In the genomic region with DNA sequence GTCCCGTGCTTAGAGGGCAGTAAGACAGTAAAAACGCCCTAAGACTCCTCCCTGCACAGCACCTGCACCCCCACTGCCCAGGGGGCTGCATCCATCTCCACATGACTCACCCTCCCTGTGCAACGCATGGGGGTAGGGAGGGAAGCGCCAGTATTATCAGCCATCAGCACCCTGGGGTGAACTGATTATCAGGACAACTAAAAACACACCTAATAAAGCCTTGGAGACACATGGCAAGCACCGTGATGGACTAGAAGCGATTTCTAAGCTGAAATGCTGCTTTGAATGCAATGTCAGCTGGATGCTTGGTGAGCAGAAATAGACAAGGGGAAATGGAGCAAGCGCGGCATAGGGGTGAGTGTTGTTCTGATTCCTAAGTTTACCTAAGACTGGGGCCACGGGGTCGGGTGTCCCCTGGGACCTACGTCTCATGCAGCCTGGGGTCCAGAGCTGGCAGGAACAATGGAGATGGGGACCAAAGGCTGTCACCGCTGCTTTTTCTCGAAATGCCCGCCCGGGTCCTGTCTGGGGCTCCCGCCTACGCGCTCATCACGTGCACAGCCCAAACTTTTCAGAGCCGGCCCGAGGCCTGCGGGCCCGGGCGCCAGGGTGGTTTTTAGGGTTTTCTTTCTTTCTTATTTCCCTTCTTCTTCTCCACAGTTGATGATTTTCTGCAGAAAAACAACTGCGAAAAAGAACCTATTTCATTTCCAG, we compare ENCODE assay signal across 8 cellular contexts. TPM values are rescaled to one million over a fixed set of nuclear protein-coding genes. Genes with fewer than 3 reads are reported as not detected.
DNase-seq lines count a peak whose midpoint lies in the region; ATAC-seq and TF ChIP-seq lines count a peak whose summit lies in the region.

No MANE protein-coding gene starts in this region.

- peak overlapping the region; percentile 76 for H3K4me3 Mint-ChIP-seq in activated CD4-positive, alpha-beta memory T cell treated with anti-CD3 and anti-CD28 coated beads for 36 hours

- intact Hi-C loops in activated CD4-positive, alpha-beta memory T cell treated with anti-CD3 and anti-CD28 coated beads for 36 hours (cut with micrococcal nuclease): loop anchor here (1.0 to 5.0 kb wide), 5 partner anchors 17 to 1281 kb away; no protein-coding TSS in a partner anchor

- peak overlapping the region; percentile 97 for H3K27ac ChIP-seq in neutrophil

- H3K4me3 ChIP-seq in fibroblast of pulmonary artery (replicated peaks; ENCODE audit: low read depth, low read length) (peak overlapping the region; percentile 57), neutrophil (ENCODE audit: low read depth in 1 of 2, low read length in 1 of 2) (peak overlapping the region; percentile 70 to 87)

- CTCF ChIA-PET in activated CD4-positive, alpha-beta memory T cell treated with anti-CD3 and anti-CD28 coated beads for 36 hours (lab: Charles Lee): interaction anchor here (0.6 to 11.1 kb wide), 25 partner anchors 9 to 209 kb away, joined by 3 to 270 read pairs (median 5); no protein-coding TSS in a partner anchor

- TF ChIP-seq CTCF in GM20000 (IDR thresholded peaks at IDR 0.05; ENCODE audit: extremely low read depth, missing control alignments) (no peak), fibroblast of pulmonary artery (IDR thresholded peaks at IDR 0.05; ENCODE audit: low read length, missing control alignments) (no peak), neutrophil (IDR thresholded peaks at IDR 0.05) (no peak)

- H3K36me3 Mint-ChIP-seq in activated CD4-positive, alpha-beta memory T cell treated with anti-CD3 and anti-CD28 coated beads for 36 hours: peaks cover 39% of the 10 kb centered on the region

- H3K36me3 ChIP-seq in neutrophil: peaks cover 3% of the 10 kb centered on the region

- no peaks in the 10 kb centered on the region for H3K27me3 ChIP-seq in neutrophil

- DNase-seq in ELR (ENCODE audit: low read depth) (peak; percentile 73), GM20000 (ENCODE audit: low spot score) (peak; percentile 57), fibroblast of pulmonary artery (ENCODE audit: low read depth) (no peak), SHP77 treated with DMSO at 0.1 percent for 48 hours (lab: John Stamatoyannopoulos, UW) (no peak), HCEC 1CT (no peak)
- DNase-seq in activated CD4-positive, alpha-beta memory T cell treated with anti-CD3 and anti-CD28 coated beads for 36 hours: peak; percentile 48

- peaks cover 44 to 46% of the 10 kb centered on the region in 2 experiments for H3K4me1 ChIP-seq in neutrophil (ENCODE audit: control insufficient read depth in 1 of 2, insufficient read depth in 1 of 2, low read depth in 1 of 2, low read length in 1 of 2)

- peak; percentile 26 for ATAC-seq in HG03520 (IDR thresholded peaks at IDR 0.05; ENCODE audit: unreplicated experiment)

- H3K27me3 Mint-ChIP-seq in activated CD4-positive, alpha-beta memory T cell treated with anti-CD3 and anti-CD28 coated beads for 36 hours: no peaks in the 10 kb centered on the region

- H3K9me3 Mint-ChIP-seq in activated CD4-positive, alpha-beta memory T cell treated with anti-CD3 and anti-CD28 coated beads for 36 hours: no peaks in the 10 kb centered on the region

- peak overlapping the region; percentile 93 for H3K27ac Mint-ChIP-seq in activated CD4-positive, alpha-beta memory T cell treated with anti-CD3 and anti-CD28 coated beads for 36 hours

- peaks cover 39% of the 10 kb centered on the region for H3K4me1 Mint-ChIP-seq in activated CD4-positive, alpha-beta memory T cell treated with anti-CD3 and anti-CD28 coated beads for 36 hours (ENCODE audit: low read depth)

- H3K9me3 ChIP-seq in neutrophil: no peaks in the 10 kb centered on the region

- POLR2A ChIA-PET in activated CD4-positive, alpha-beta memory T cell treated with anti-CD3 and anti-CD28 coated beads for 36 hours (lab: Charles Lee): interaction anchor here (0.7 to 4.2 kb wide), 24 partner anchors 10 to 209 kb away, joined by 3 to 40 read pairs (median 8); no protein-coding TSS in a partner anchor

RNA-seq across cellular contexts. Expression of gene TNFAIP3, which starts 0.7 kb away (rescaled TPM):
- 100 to 1,000 TPM; 259 to 267 TPM for total RNA-seq in activated CD4-positive, alpha-beta memory T cell treated with anti-CD3 and anti-CD28 coated beads for 36 hours

Comparison
In these comparisons a context has a peak if more than half of its experiments do, and no peak if none do; other contexts are left out.
1. DNase-seq: peak in ELR (single experiment), GM20000 (single experiment) and activated CD4-positive, alpha-beta memory T cell treated with anti-CD3 and anti-CD28 coated beads for 36 hours (single experiment); none in fibroblast of pulmonary artery (single experiment), SHP77 treated with DMSO at 0.1 percent for 48 hours (single experiment) and HCEC 1CT (single experiment).